1 cellular context compared by ENCODE assay signal in the genomic region with DNA sequence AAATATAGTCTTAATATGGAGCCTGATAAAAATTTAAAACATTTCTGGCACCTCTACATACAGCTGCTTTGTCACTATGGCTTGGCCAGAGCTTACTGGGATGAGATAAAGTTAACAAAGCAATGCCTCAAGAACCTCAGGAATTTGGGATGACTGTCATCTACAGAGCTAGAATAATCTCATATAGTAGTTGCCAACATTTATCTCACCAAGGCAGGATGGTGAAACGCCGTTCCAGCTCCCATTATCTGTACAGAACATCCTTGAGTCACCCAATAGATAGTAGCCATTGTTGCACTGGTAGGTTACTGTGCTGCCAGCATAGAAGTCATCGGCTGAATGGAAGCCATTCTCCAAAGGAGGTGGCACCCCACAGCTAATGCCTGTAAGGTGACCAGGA.
A peak's percentile ranks its signal among the peaks of the same experiment; 100 is the strongest.
TF ChIP-seq lines count a peak whose summit lies in the region.

No MANE protein-coding gene starts in this region.

TF ChIP-seq in K562, 482 proteins besides CTCF, POLR2A, EP300 and RAD21 (continued from another document and continues in another):
- TF ChIP-seq, protein P1, sequence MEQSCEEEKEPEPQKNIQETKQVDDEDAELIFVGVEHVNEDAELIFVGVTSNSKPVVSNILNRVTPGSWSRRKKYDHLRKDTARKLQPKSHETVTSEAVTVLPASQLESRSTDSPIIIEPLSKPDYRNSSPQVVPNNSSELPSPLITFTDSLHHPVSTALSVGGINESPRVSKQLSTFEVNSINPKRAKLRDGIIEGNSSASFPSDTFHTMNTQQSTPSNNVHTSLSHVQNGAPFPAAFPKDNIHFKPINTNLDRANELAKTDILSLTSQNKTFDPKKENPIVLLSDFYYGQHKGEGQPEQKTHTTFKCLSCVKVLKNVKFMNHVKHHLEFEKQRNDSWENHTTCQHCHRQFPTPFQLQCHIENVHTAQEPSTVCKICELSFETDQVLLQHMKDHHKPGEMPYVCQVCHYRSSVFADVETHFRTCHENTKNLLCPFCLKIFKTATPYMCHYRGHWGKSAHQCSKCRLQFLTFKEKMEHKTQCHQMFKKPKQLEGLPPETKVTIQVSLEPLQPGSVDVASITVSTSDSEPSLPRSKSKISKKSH (CRISPR knock-in tag; IDR thresholded peaks at IDR 0.05) = no peak
- TF ChIP-seq ZNF184 (CRISPR knock-in tag; IDR thresholded peaks at IDR 0.05) (no peak), MIER1 (IDR thresholded peaks at IDR 0.05; ENCODE audit: low read depth) (no peak), ZNF57 (CRISPR knock-in tag; IDR thresholded peaks at IDR 0.05) (no peak), TSC22D4 (tag; IDR thresholded peaks at IDR 0.05) (no peak), ZFX (CRISPR knock-in tag; IDR thresholded peaks at IDR 0.05) (no peak), CBFA2T2 (conservative IDR thresholded peaks at IDR 0.05) (peak; percentile 84), ZNF830 (CRISPR knock-in tag; IDR thresholded peaks at IDR 0.05) (no peak), TGIF2 (CRISPR knock-in tag; IDR thresholded peaks at IDR 0.05) (no peak), ZNF121 (CRISPR knock-in tag; conservative IDR thresholded peaks at IDR 0.05) (no peak), MAFG (tag; conservative IDR thresholded peaks at IDR 0.05) (peak; percentile 31; the same call in 1 of the 2 replicates), ZSCAN32 (CRISPR knock-in tag; IDR thresholded peaks at IDR 0.05) (no peak), THRAP3 (IDR thresholded peaks at IDR 0.05; ENCODE audit: borderline replicate concordance) (no peak), ZNF140 (CRISPR knock-in tag; IDR thresholded peaks at IDR 0.05) (no peak), HMG20B (CRISPR knock-in tag; IDR thresholded peaks at IDR 0.05) (no peak), TAL1 (IDR thresholded peaks at IDR 0.05) (peak; percentile 85), CEBPG (CRISPR knock-in tag; IDR thresholded peaks at IDR 0.05) (no peak), CEBPG (tag; conservative IDR thresholded peaks at IDR 0.05 in 1 of 2, IDR thresholded peaks at IDR 0.05 in 1 of 2) (no peak), GATA2 (CRISPR knock-in tag; IDR thresholded peaks at IDR 0.05) (no peak), MXI1 (IDR thresholded peaks at IDR 0.05; ENCODE audit: low read depth, low read length) (no peak), PPARD (CRISPR knock-in tag; IDR thresholded peaks at IDR 0.05) (no peak), TEAD4 (IDR thresholded peaks at IDR 0.05; ENCODE audit: low read length) (peak; percentile 90), TEAD4 (CRISPR knock-in tag; IDR thresholded peaks at IDR 0.05; ENCODE audit: borderline replicate concordance) (no peak), MCM3 (IDR thresholded peaks at IDR 0.05) (no peak), KAT2B (IDR thresholded peaks at IDR 0.05; ENCODE audit: low read depth, low read length) (no peak), CCNT2 (IDR thresholded peaks at IDR 0.05; ENCODE audit: borderline replicate concordance, extremely low read depth, insufficient read length, low read depth, low read length) (peak; percentile 72), U2AF2 (optimal IDR thresholded peaks at IDR 0.05; ENCODE audit: low read depth, low read length) (no peak), KLF16 (IDR thresholded peaks at IDR 0.05) (0 out of 2 replicates have a peak, but pooled peaks have one; percentile 18), ZZZ3 (IDR thresholded peaks at IDR 0.05) (no peak), SOX6 (IDR thresholded peaks at IDR 0.05) (peak; percentile 90), ZNF398 (CRISPR knock-in tag; IDR thresholded peaks at IDR 0.05) (no peak), YY1 (IDR thresholded peaks at IDR 0.05; ENCODE audit: borderline replicate concordance in 1 of 3, control insufficient read depth in 1 of 3, extremely low read depth in 1 of 3, insufficient read depth in 3 of 3, insufficient read length in 1 of 3, insufficient replicate concordance in 2 of 3, low read depth in 1 of 3, low read length in 2 of 3) (peak in 1 of 3 experiments; percentile 26), RBM15 (IDR thresholded peaks at IDR 0.05; ENCODE audit: insufficient read depth, low read length) (no peak), HINFP (tag; conservative IDR thresholded peaks at IDR 0.05; ENCODE audit: low read depth) (no peak), CBX5 (IDR thresholded peaks at IDR 0.05; ENCODE audit: borderline replicate concordance, low read depth) (no peak), RBM39 (optimal IDR thresholded peaks at IDR 0.05; ENCODE audit: low read depth, low read length) (no peak), THAP12 (CRISPR knock-in tag; IDR thresholded peaks at IDR 0.05) (no peak), MAFK (IDR thresholded peaks at IDR 0.05; ENCODE audit: low read length) (no peak), TARDBP (IDR thresholded peaks at IDR 0.05) (no peak), FOXJ2 (tag; IDR thresholded peaks at IDR 0.05) (no peak), NR2C1 (IDR thresholded peaks at IDR 0.05) (no peak), NR2C1 (tag; IDR thresholded peaks at IDR 0.05) (no peak), YBX1 (IDR thresholded peaks at IDR 0.05) (no peak), ATF3 (IDR thresholded peaks at IDR 0.05) (peak; percentile 12; the same call in 1 of the 2 replicates), ATF3 (CRISPR knock-in tag; conservative IDR thresholded peaks at IDR 0.05) (no peak)
- TF ChIP-seq, protein P2, sequence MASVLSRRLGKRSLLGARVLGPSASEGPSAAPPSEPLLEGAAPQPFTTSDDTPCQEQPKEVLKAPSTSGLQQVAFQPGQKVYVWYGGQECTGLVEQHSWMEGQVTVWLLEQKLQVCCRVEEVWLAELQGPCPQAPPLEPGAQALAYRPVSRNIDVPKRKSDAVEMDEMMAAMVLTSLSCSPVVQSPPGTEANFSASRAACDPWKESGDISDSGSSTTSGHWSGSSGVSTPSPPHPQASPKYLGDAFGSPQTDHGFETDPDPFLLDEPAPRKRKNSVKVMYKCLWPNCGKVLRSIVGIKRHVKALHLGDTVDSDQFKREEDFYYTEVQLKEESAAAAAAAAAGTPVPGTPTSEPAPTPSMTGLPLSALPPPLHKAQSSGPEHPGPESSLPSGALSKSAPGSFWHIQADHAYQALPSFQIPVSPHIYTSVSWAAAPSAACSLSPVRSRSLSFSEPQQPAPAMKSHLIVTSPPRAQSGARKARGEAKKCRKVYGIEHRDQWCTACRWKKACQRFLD (CRISPR knock-in tag; IDR thresholded peaks at IDR 0.05) = no peak; the same call in 1 of the 2 replicates
- TF ChIP-seq, protein P3, sequence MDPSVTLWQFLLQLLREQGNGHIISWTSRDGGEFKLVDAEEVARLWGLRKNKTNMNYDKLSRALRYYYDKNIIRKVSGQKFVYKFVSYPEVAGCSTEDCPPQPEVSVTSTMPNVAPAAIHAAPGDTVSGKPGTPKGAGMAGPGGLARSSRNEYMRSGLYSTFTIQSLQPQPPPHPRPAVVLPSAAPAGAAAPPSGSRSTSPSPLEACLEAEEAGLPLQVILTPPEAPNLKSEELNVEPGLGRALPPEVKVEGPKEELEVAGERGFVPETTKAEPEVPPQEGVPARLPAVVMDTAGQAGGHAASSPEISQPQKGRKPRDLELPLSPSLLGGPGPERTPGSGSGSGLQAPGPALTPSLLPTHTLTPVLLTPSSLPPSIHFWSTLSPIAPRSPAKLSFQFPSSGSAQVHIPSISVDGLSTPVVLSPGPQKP (CRISPR knock-in tag; IDR thresholded peaks at IDR 0.05) = no peak
- TF ChIP-seq, protein P4, sequence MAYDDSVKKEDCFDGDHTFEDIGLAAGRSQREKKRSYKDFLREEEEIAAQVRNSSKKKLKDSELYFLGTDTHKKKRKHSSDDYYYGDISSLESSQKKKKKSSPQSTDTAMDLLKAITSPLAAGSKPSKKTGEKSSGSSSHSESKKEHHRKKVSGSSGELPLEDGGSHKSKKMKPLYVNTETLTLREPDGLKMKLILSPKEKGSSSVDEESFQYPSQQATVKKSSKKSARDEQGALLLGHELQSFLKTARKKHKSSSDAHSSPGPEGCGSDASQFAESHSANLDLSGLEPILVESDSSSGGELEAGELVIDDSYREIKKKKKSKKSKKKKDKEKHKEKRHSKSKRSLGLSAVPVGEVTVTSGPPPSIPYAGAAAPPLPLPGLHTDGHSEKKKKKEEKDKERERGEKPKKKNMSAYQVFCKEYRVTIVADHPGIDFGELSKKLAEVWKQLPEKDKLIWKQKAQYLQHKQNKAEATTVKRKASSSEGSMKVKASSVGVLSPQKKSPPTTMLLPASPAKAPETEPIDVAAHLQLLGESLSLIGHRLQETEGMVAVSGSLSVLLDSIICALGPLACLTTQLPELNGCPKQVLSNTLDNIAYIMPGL (CRISPR knock-in tag; IDR thresholded peaks at IDR 0.05) = no peak
- TF ChIP-seq, protein P5, sequence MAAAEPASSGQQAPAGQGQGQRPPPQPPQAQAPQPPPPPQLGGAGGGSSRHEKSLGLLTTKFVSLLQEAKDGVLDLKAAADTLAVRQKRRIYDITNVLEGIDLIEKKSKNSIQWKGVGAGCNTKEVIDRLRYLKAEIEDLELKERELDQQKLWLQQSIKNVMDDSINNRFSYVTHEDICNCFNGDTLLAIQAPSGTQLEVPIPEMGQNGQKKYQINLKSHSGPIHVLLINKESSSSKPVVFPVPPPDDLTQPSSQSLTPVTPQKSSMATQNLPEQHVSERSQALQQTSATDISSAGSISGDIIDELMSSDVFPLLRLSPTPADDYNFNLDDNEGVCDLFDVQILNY (CRISPR knock-in tag; IDR thresholded peaks at IDR 0.05) = no peak
- TF ChIP-seq, protein P6, sequence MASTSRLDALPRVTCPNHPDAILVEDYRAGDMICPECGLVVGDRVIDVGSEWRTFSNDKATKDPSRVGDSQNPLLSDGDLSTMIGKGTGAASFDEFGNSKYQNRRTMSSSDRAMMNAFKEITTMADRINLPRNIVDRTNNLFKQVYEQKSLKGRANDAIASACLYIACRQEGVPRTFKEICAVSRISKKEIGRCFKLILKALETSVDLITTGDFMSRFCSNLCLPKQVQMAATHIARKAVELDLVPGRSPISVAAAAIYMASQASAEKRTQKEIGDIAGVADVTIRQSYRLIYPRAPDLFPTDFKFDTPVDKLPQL (IDR thresholded peaks at IDR 0.05; ENCODE audit: extremely low read depth, insufficient read length) = no peak
- TF ChIP-seq, protein P7, sequence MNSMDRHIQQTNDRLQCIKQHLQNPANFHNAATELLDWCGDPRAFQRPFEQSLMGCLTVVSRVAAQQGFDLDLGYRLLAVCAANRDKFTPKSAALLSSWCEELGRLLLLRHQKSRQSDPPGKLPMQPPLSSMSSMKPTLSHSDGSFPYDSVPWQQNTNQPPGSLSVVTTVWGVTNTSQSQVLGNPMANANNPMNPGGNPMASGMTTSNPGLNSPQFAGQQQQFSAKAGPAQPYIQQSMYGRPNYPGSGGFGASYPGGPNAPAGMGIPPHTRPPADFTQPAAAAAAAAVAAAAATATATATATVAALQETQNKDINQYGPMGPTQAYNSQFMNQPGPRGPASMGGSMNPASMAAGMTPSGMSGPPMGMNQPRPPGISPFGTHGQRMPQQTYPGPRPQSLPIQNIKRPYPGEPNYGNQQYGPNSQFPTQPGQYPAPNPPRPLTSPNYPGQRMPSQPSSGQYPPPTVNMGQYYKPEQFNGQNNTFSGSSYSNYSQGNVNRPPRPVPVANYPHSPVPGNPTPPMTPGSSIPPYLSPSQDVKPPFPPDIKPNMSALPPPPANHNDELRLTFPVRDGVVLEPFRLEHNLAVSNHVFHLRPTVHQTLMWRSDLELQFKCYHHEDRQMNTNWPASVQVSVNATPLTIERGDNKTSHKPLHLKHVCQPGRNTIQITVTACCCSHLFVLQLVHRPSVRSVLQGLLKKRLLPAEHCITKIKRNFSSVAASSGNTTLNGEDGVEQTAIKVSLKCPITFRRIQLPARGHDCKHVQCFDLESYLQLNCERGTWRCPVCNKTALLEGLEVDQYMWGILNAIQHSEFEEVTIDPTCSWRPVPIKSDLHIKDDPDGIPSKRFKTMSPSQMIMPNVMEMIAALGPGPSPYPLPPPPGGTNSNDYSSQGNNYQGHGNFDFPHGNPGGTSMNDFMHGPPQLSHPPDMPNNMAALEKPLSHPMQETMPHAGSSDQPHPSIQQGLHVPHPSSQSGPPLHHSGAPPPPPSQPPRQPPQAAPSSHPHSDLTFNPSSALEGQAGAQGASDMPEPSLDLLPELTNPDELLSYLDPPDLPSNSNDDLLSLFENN (IDR thresholded peaks at IDR 0.05; ENCODE audit: low read depth in 2 of 2, low read length in 2 of 2) = no peak
